20 cellular contexts compared by ENCODE assay signal in genomic region chr20:51493346-51493791, GRCh38. TPM values are rescaled to one million over a fixed set of nuclear protein-coding genes. Genes with fewer than 3 reads are reported as not detected.
DNase-seq lines count a peak whose midpoint lies in the region; ATAC-seq, FAIRE-seq and TF ChIP-seq lines count a peak whose summit lies in the region.
"Had no signal": no experiment of that assay in that cellular context is flagged by ENCODE, and none has a peak within 500 bp of the region (broad histone marks: within the 10 kb centered on the region; RNA-seq: fewer than 3 reads in every experiment).

No MANE protein-coding gene starts in this region.

- no peaks in the 10 kb centered on the region for H4K20me1 ChIP-seq in K562 (replicated peaks; ENCODE audit: control insufficient read depth, insufficient read depth, low read length)

- H3K27ac ChIP-seq in K562 (ENCODE audit: extremely low read depth, low read depth, low read length) (peak overlapping the region; percentile 94), brain microvascular endothelial cell (no peak overlapping the region)
- H3K27ac ChIP-seq: ascending aorta, epithelial cell of prostate, PC-9 had no signal

- H3K9me3 ChIP-seq in K562 (replicated peaks; ENCODE audit: control insufficient read depth, insufficient read depth, low read depth, low read length): no peaks in the 10 kb centered on the region
- H3K9me3 ChIP-seq: ascending aorta had no signal

- H3K27ac Mint-ChIP-seq in activated T-cell treated with anti-CD3 and anti-CD28 coated beads, Interleukin-2, amount 50 U/mL, for 24 hours: peak overlapping the region; percentile 94
- no peak overlapping the region for H3K27ac Mint-ChIP-seq in MCF 10A (ENCODE audit: low read depth, unreplicated experiment)

- DNase-seq in activated T-cell treated with anti-CD3 and anti-CD28 coated beads, Interleukin-2, amount 50 U/mL, for 24 hours: peak; percentile 53
- DNase-seq in activated T-cell treated with anti-CD3 and anti-CD28 coated beads for 4 hours: no peak
- DNase-seq in T-helper 22 cell (ENCODE audit: low read depth): peak; percentile 30
- peak; percentile 39 to 52 (median 45) for DNase-seq in K562 (ENCODE audit: extremely low read depth in 1 of 4, low spot score in 3 of 4)
- peak; percentile 61 for DNase-seq in stimulated activated CD8-positive, alpha-beta memory T cell treated with anti-CD3 and anti-CD28 coated beads, Interleukin-4, amount 100 ng/mL, for 48 hours
- no peak for DNase-seq in brain microvascular endothelial cell
- DNase-seq in NCI-H1694 (lab: John Stamatoyannopoulos, UW): no peak
- no peak for DNase-seq in MCF 10A (ENCODE audit: unreplicated experiment)
- DNase-seq: activated CD8-positive, alpha-beta memory T cell treated with anti-CD3 and anti-CD28 coated beads, Interleukin-2, amount 50 U/mL, for 4 hours; left colon; MV-4-11; NCI-H526 treated with DMSO at 0.1 percent for 48 hours; PC-9 had no signal

- H3K4me2 ChIP-seq in K562 (ENCODE audit: insufficient read depth, low read length): peak overlapping the region; percentile 73
- H3K4me2 ChIP-seq: PC-9 had no signal

- H2AFZ ChIP-seq in K562 (ENCODE audit: low read depth, low read length): peak overlapping the region; percentile 83
- H2AFZ ChIP-seq: PC-9 had no signal

- peak overlapping the region; percentile 44 for H3K4me3 Mint-ChIP-seq in activated T-cell treated with anti-CD3 and anti-CD28 coated beads, Interleukin-2, amount 50 U/mL, for 24 hours
- H3K4me3 Mint-ChIP-seq in MCF 10A (ENCODE audit: unreplicated experiment): no peak overlapping the region

- peaks cover 36 to 40% of the 10 kb centered on the region in 2 experiments for H3K4me1 ChIP-seq in K562 (replicated peaks in 1 of 2; ENCODE audit: control insufficient read depth in 2 of 2, insufficient read depth in 2 of 2, low read length in 2 of 2)

- WGBS in K562 (ENCODE audit: insufficient coverage, low coverage, missing lambda C conversion rate): 13% methylated on average over 10 of the region's 10 CpGs

- peaks cover 5% of the 10 kb centered on the region for H3K9me1 ChIP-seq in K562 (ENCODE audit: control insufficient read depth, insufficient read depth, low read length)

- no peaks in the 10 kb centered on the region for H3K27me3 Mint-ChIP-seq in activated T-cell treated with anti-CD3 and anti-CD28 coated beads, Interleukin-2, amount 50 U/mL, for 24 hours
- H3K27me3 Mint-ChIP-seq in MCF 10A (ENCODE audit: insufficient read depth, unreplicated experiment): peaks cover 14% of the 10 kb centered on the region
- H3K27me3 Mint-ChIP-seq: IgD-negative memory B cell had no signal

- BruUV-seq in K562 (replicated peaks; lab: Mats Ljungman, UMichigan) (no TSS peak), MCF 10A (replicated peaks; lab: Mats Ljungman, UMichigan) (no TSS peak)

- peak; percentile 49 for ATAC-seq in K562
- ATAC-seq: SK-N-SH treated with all-trans-retinoic acid at 6 μM for 48 hours had no signal

- H3K79me2 ChIP-seq in K562 (ENCODE audit: control insufficient read depth, insufficient read depth, low read length): peaks cover 31% of the 10 kb centered on the region

- POLR2A ChIA-PET in K562 (lab: Yijun Ruan, JAX) (interaction anchor here (0.7 to 1.6 kb wide), 7 partner anchors 9 to 48 kb away, joined by 3 to 6 read pairs (median 4); no protein-coding TSS in a partner anchor), MCF 10A (lab: Yijun Ruan, JAX) (interaction anchor here (0.7 kb wide), 1 partner anchor 590 kb away, joined by 3 read pairs; no protein-coding TSS in a partner anchor)

- H3K9me3 Mint-ChIP-seq in activated T-cell treated with anti-CD3 and anti-CD28 coated beads, Interleukin-2, amount 50 U/mL, for 24 hours: no peaks in the 10 kb centered on the region
- no peaks in the 10 kb centered on the region for H3K9me3 Mint-ChIP-seq in MCF 10A (ENCODE audit: unreplicated experiment)
- H3K9me3 Mint-ChIP-seq: IgD-negative memory B cell had no signal

- no peaks in the 10 kb centered on the region for H3K27me3 ChIP-seq in K562 (ENCODE audit: control insufficient read depth in 2 of 2, insufficient read depth in 2 of 2, low read length in 2 of 2)
- no peaks in the 10 kb centered on the region for H3K27me3 ChIP-seq in brain microvascular endothelial cell (replicated peaks)
- H3K27me3 ChIP-seq: ascending aorta had no signal

- no peak for TF ChIP-seq CTCF in K562 (IDR thresholded peaks at IDR 0.05 in 2 of 3, conservative IDR thresholded peaks at IDR 0.05 in 1 of 3; ENCODE audit: insufficient read depth in 2 of 3, low read depth in 1 of 3, low read length in 3 of 3)
- no peak for TF ChIP-seq CTCF in brain microvascular endothelial cell (IDR thresholded peaks at IDR 0.05; ENCODE audit: low read depth, low read length, missing control alignments)
- no peak for TF ChIP-seq CTCF in MCF 10A (IDR thresholded peaks at IDR 0.05; ENCODE audit: unreplicated experiment)

- H3K36me3 ChIP-seq in K562 (ENCODE audit: control insufficient read depth, insufficient read depth, low read length) (peaks cover 9% of the 10 kb centered on the region; the same call in 2 of the 3 replicates), brain microvascular endothelial cell (replicated peaks) (no peaks in the 10 kb centered on the region)
- H3K36me3 ChIP-seq: ascending aorta had no signal

- no peak overlapping the region for H3K4me3 ChIP-seq in K562
- no peak overlapping the region for H3K4me3 ChIP-seq in brain microvascular endothelial cell (ENCODE audit: low read depth, low read length)
- H3K4me3 ChIP-seq: PC-9 had no signal

- peak overlapping the region; percentile 76 to 94 for H3K9ac ChIP-seq in K562 (ENCODE audit: insufficient read depth in 1 of 2, low read depth in 2 of 2, low read length in 2 of 2)

- peaks cover 98% of the 10 kb centered on the region for H3K4me1 Mint-ChIP-seq in activated T-cell treated with anti-CD3 and anti-CD28 coated beads, Interleukin-2, amount 50 U/mL, for 24 hours (ENCODE audit: low read depth)
- H3K4me1 Mint-ChIP-seq in MCF 10A (ENCODE audit: insufficient read depth, unreplicated experiment): peaks cover 5% of the 10 kb centered on the region

- TF ChIP-seq EP300 in K562 (IDR thresholded peaks at IDR 0.05; ENCODE audit: low read length): no peak

- CTCF ChIA-PET in K562 (lab: Yijun Ruan, JAX; ENCODE audit: low intra/inter-chr PET ratio) (no interaction called here), MCF 10A (lab: Yijun Ruan, JAX) (no interaction called here)

- no peak for TF ChIP-seq POLR2A in K562 (conservative IDR thresholded peaks at IDR 0.05)

- no peak for FAIRE-seq in K562 (lab: Jason Lieb, UNC)
- FAIRE-seq: frontal cortex, GM12891, small intestine had no signal

- intact Hi-C loops in K562 (cut with micrococcal nuclease) (loop anchor here (2.0 kb wide), 1 partner anchor 47 kb away; no protein-coding TSS in a partner anchor), MCF 10A (cut with micrococcal nuclease) (no loop called here)

- no peak for TF ChIP-seq RAD21 in K562 (CRISPR knock-in tag; conservative IDR thresholded peaks at IDR 0.05 in 1 of 2, IDR thresholded peaks at IDR 0.05 in 1 of 2)

- in situ Hi-C loops in K562 (cut with MboI) (no loop called here), brain microvascular endothelial cell (cut with HindIII; ENCODE audit: low pct_ligation_motif_present, low sequenced_read_pairs) (no loop called here)

- H3K36me3 Mint-ChIP-seq in activated T-cell treated with anti-CD3 and anti-CD28 coated beads, Interleukin-2, amount 50 U/mL, for 24 hours (ENCODE audit: low read depth): peaks cover 95% of the 10 kb centered on the region
- H3K36me3 Mint-ChIP-seq in MCF 10A (ENCODE audit: insufficient read depth, unreplicated experiment): peaks cover 6% of the 10 kb centered on the region

TF ChIP-seq in K562, 482 proteins besides CTCF, POLR2A, EP300 and RAD21 (continues in another document):
- TF ChIP-seq NELFE (IDR thresholded peaks at IDR 0.05; ENCODE audit: insufficient read depth, insufficient read length) (no peak), GTF3C2 (IDR thresholded peaks at IDR 0.05; ENCODE audit: borderline replicate concordance, extremely low read depth, insufficient read length) (no peak), CREM (IDR thresholded peaks at IDR 0.05; ENCODE audit: low read depth) (peak; percentile 91)

RNA-seq across cellular contexts. Expression of gene NFATC2, which starts 49.1 kb away (rescaled TPM):
- 19.7 and 27.2 TPM in 2 replicates for total RNA-seq in K562 (2011; cell fraction: chromatin; rRNA removed; ENCODE audit: low replicate concordance)
- 7.7 and 10.9 TPM in 2 replicates for total RNA-seq in K562 (2011; cell fraction: nucleolus; rRNA removed)
- 16.1 and 29.1 TPM in 2 replicates for total RNA-seq in K562 (2011; cell fraction: nucleoplasm; rRNA removed)
- 2.5 and 3.7 TPM in 2 replicates for total RNA-seq in K562 (2014; rRNA removed)
- 2.7 and 3.0 TPM in 2 replicates for total RNA-seq in K562 (2014; rRNA removed; fragmentation: Illumina TruSeq; extraction: Trizol)
- total RNA-seq in K562 (2015; rRNA removed; fragmentation: Illumina TruSeq; extraction: Trizol): 2.6 and 3.3 TPM in 2 replicates
- total RNA-seq in K562 (2021): 11.2 and 11.3 TPM in 2 replicates
- polyA plus RNA-seq in K562 (2011; rRNA removed): 1.6 and 2.1 TPM in 2 replicates
- 1.00 and 1.6 TPM in 2 replicates for polyA plus RNA-seq in K562 (2011; cell fraction: cytosol; rRNA removed)
- 5.3 and 5.7 TPM in 2 replicates for polyA plus RNA-seq in K562 (2011; cell fraction: nucleus; rRNA removed)
- 7.2 and 8.8 TPM in 2 replicates for polyA plus RNA-seq in K562 (2012)
- 7.0 and 8.1 TPM in 2 replicates for polyA plus RNA-seq in K562 (2014; fragmentation: Illumina TruSeq; extraction: Trizol)
- polyA plus RNA-seq in K562 (2014; fragmentation: Nextera tagmentation; extraction: Ambion mirVana): 1 to 10 TPM; 1.9 to 4.1 TPM
- 3.8 and 4.0 TPM in 2 replicates for polyA plus RNA-seq in K562 (2014; rRNA removed)
- polyA minus RNA-seq in K562 (2011; rRNA and poly(A)+ RNA removed): 2.7 and 4.2 TPM in 2 replicates
- polyA minus RNA-seq in K562 (2011; cell fraction: cytosol; rRNA and poly(A)+ RNA removed): 4.4 and 4.8 TPM in 2 replicates
- 4.3 TPM in 2 replicates for polyA minus RNA-seq in K562 (2011; cell fraction: nucleus; rRNA and poly(A)+ RNA removed)
- 0.07 and 0.12 TPM in 2 replicates for total RNA-seq in MCF 10A (2022)

Comparison
In these comparisons a context has a peak if more than half of its experiments do, and no peak if none do; other contexts are left out.
1. DNase-seq: peak in activated T-cell treated with anti-CD3 and anti-CD28 coated beads, Interleukin-2, amount 50 U/mL, for 24 hours (single experiment), T-helper 22 cell (single experiment), K562 (4 of 4) and stimulated activated CD8-positive, alpha-beta memory T cell treated with anti-CD3 and anti-CD28 coated beads, Interleukin-4, amount 100 ng/mL, for 48 hours (single experiment); none in activated T-cell treated with anti-CD3 and anti-CD28 coated beads for 4 hours (single experiment), brain microvascular endothelial cell (single experiment), NCI-H1694 (single experiment) and MCF 10A (single experiment).